In genomic region chr4:71216316-71216959, GRCh38 we compare ENCODE assay signal across 2 cellular contexts.
TF ChIP-seq lines count a peak whose summit lies in the region.

No MANE protein-coding gene starts in this region.

TF ChIP-seq in liver, 16 proteins besides CTCF, POLR2A, EP300 and RAD21 (continued from another document):
- TF ChIP-seq MAX (IDR thresholded peaks at IDR 0.05) (peak; percentile 78), RXRA (IDR thresholded peaks at IDR 0.05) (peak; percentile 81 to 91), ATF3 (IDR thresholded peaks at IDR 0.05) (no peak), ZBTB33 (IDR thresholded peaks at IDR 0.05) (no peak), GABPA (IDR thresholded peaks at IDR 0.05 in 1 of 2, conservative IDR thresholded peaks at IDR 0.05 in 1 of 2) (no peak), EGR1 (IDR thresholded peaks at IDR 0.05; ENCODE audit: low read depth in 2 of 2) (peak in 1 of 2 donors; percentile 36), HNF4A (conservative IDR thresholded peaks at IDR 0.05) (peak; percentile 85 to 90), SP1 (IDR thresholded peaks at IDR 0.05) (peak; percentile 70), TAF1 (conservative IDR thresholded peaks at IDR 0.05) (no peak)

TF ChIP-seq in HepG2, 621 proteins besides CTCF, POLR2A, EP300 and RAD21 (continued from another document):
- no peak for TF ChIP-seq STAT6 (CRISPR knock-in tag; IDR thresholded peaks at IDR 0.05; ENCODE audit: borderline replicate concordance)
- TF ChIP-seq ZNF282 (IDR thresholded peaks at IDR 0.05; ENCODE audit: partially characterized antibody) = no peak
- TF ChIP-seq ZNF761 (CRISPR knock-in tag; conservative IDR thresholded peaks at IDR 0.05) = no peak
- TF ChIP-seq MTF1 (CRISPR knock-in tag; IDR thresholded peaks at IDR 0.05) = no peak
- TF ChIP-seq AFF4 (CRISPR knock-in tag; IDR thresholded peaks at IDR 0.05) = no peak
- no peak for TF ChIP-seq NCOA2 (CRISPR knock-in tag; IDR thresholded peaks at IDR 0.05)
- no peak for TF ChIP-seq KLF12 (CRISPR knock-in tag; IDR thresholded peaks at IDR 0.05; ENCODE audit: borderline replicate concordance)
- no peak for TF ChIP-seq ZNF704 (CRISPR knock-in tag; IDR thresholded peaks at IDR 0.05; ENCODE audit: borderline replicate concordance)
